In genomic region chr15:51403072-51403878, GRCh38 we compare ENCODE assay signal across 8 cellular contexts.
DNase-seq lines count a peak whose midpoint lies in the region; ATAC-seq, FAIRE-seq and TF ChIP-seq lines count a peak whose summit lies in the region.

No MANE protein-coding gene starts in this region.

- H3K9me3 ChIP-seq in A549 (no peaks in the 10 kb centered on the region), GM23248 (ENCODE audit: low read depth) (no peaks in the 10 kb centered on the region)

- H3F3A ChIP-seq in GM23248 (ENCODE audit: insufficient read depth) = no peaks in the 10 kb centered on the region

- H2AFZ ChIP-seq in GM23248 = no peak overlapping the region

- H3K4me1 ChIP-seq in A549 (no peaks in the 10 kb centered on the region), GM23248 (ENCODE audit: insufficient read depth) (no peaks in the 10 kb centered on the region)

- no peak overlapping the region for H3K4me3 Mint-ChIP-seq in stimulated activated effector memory CD8-positive, alpha-beta T cell treated with anti-CD3 and anti-CD28 coated beads, Interleukin-12 subunit alpha, Interleukin-12 subunit beta, amount 100 ng/mL, for 72 hours

- no peaks in the 10 kb centered on the region for H3K27me3 ChIP-seq in GM23248 (replicated peaks; ENCODE audit: insufficient read depth)

- H4K20me1 ChIP-seq in GM23248 (ENCODE audit: insufficient read depth) = no peaks in the 10 kb centered on the region

- POLR2A ChIA-PET in A549 (lab: Yijun Ruan, JAX) = no interaction called here

- TF ChIP-seq CTCF in A549 (IDR thresholded peaks at IDR 0.05) (peak; percentile 63), fibroblast of pulmonary artery (IDR thresholded peaks at IDR 0.05; ENCODE audit: low read length, missing control alignments) (peak; percentile 83)

- H3K9me3 Mint-ChIP-seq in stimulated activated effector memory CD8-positive, alpha-beta T cell treated with anti-CD3 and anti-CD28 coated beads, Interleukin-12 subunit alpha, Interleukin-12 subunit beta, amount 100 ng/mL, for 72 hours = no peaks in the 10 kb centered on the region

- no peaks in the 10 kb centered on the region for H3K36me3 Mint-ChIP-seq in stimulated activated effector memory CD8-positive, alpha-beta T cell treated with anti-CD3 and anti-CD28 coated beads, Interleukin-12 subunit alpha, Interleukin-12 subunit beta, amount 100 ng/mL, for 72 hours

- no peak for TF ChIP-seq POLR2A in A549 (IDR thresholded peaks at IDR 0.05; ENCODE audit: low read length)

- H3K36me3 ChIP-seq in GM23248 (ENCODE audit: low read depth) = no peaks in the 10 kb centered on the region

- no peaks in the 10 kb centered on the region for H3K9me2 ChIP-seq in GM23248 (ENCODE audit: insufficient read depth)

- H3K4me3 ChIP-seq in A549 (no peak overlapping the region), GM23248 (no peak overlapping the region), fibroblast of pulmonary artery (replicated peaks; ENCODE audit: low read depth, low read length) (no peak overlapping the region)

- TF ChIP-seq EP300 in A549 (IDR thresholded peaks at IDR 0.05) = no peak

- CTCF ChIA-PET in A549 (lab: Yijun Ruan, JAX) = interaction anchor here (0.8 to 11.3 kb wide), 42 partner anchors 8 to 271 kb away, joined by 3 to 131 read pairs (median 6); no protein-coding TSS in a partner anchor

- WGBS in A549 (ENCODE audit: missing lambda C conversion rate) = 26% methylated on average over 8 of the region's 8 CpGs
- WGBS in GM23248 (ENCODE audit: low coverage in 1 of 2, low lambda C conversion rate in 2 of 2, missing lambda C conversion rate in 2 of 2), 2 experiments = 40 to 47% methylated on average over 8 of the region's 8 CpGs

- no peak overlapping the region for H3K27ac Mint-ChIP-seq in stimulated activated effector memory CD8-positive, alpha-beta T cell treated with anti-CD3 and anti-CD28 coated beads, Interleukin-12 subunit alpha, Interleukin-12 subunit beta, amount 100 ng/mL, for 72 hours

- peak; percentile 52 to 59 for DNase-seq in A549 (ENCODE audit: low read depth in 1 of 2, low spot score in 1 of 2)
- DNase-seq in GM23248 = peak; percentile 70
- peak; percentile 15 for DNase-seq in RCC 7860 (ENCODE audit: low spot score)
- DNase-seq in fibroblast of pulmonary artery (ENCODE audit: low read depth) = peak; percentile 69
- peak in 1 of 2 donors; percentile 26 for DNase-seq in stimulated activated effector memory CD8-positive, alpha-beta T cell treated with anti-CD3 and anti-CD28 coated beads, Interleukin-12 subunit alpha, Interleukin-12 subunit beta, amount 100 ng/mL, for 72 hours (ENCODE audit: low spot score in 2 of 2)
- DNase-seq in activated T-cell treated with anti-CD3 and anti-CD28 coated beads, Interleukin-2, amount 50 U/mL, for 1 hour = no peak

- peak; percentile 57 to 80 for ATAC-seq in A549
- ATAC-seq in stimulated activated effector memory CD8-positive, alpha-beta T cell treated with anti-CD3 and anti-CD28 coated beads, Interleukin-12 subunit alpha, Interleukin-12 subunit beta, amount 100 ng/mL, for 72 hours = peak; percentile 29
- no peak for ATAC-seq in HG03521 (IDR thresholded peaks at IDR 0.05; ENCODE audit: unreplicated experiment)
- ATAC-seq in HG03139 (IDR thresholded peaks at IDR 0.05; ENCODE audit: unreplicated experiment) = no peak

- TF ChIP-seq RAD21 in A549 (conservative IDR thresholded peaks at IDR 0.05 in 1 of 2, IDR thresholded peaks at IDR 0.05 in 1 of 2) = peak; percentile 48 to 57; a peak in 4 of 5 replicates

- in situ Hi-C loops in GM23248 (cut with MboI) = no loop called here

- H3K4me1 Mint-ChIP-seq in stimulated activated effector memory CD8-positive, alpha-beta T cell treated with anti-CD3 and anti-CD28 coated beads, Interleukin-12 subunit alpha, Interleukin-12 subunit beta, amount 100 ng/mL, for 72 hours = peaks cover 11% of the 10 kb centered on the region

- FAIRE-seq in A549 (lab: Jason Lieb, UNC) (peak; percentile 88), RCC 7860 (lab: Jason Lieb, UNC) (no peak)

- no peaks in the 10 kb centered on the region for H3K79me2 ChIP-seq in GM23248 (ENCODE audit: insufficient read depth)

- H3K4me2 ChIP-seq in A549 = no peak overlapping the region
- no peak overlapping the region for H3K4me2 ChIP-seq in GM23248 (ENCODE audit: unreplicated experiment)

- H3K9ac ChIP-seq in GM23248 = no peak overlapping the region

- H3K27ac ChIP-seq in A549 (no peak overlapping the region), GM23248 (no peak overlapping the region)

TF ChIP-seq in A549, 52 proteins besides CTCF, POLR2A, EP300 and RAD21:
- TF ChIP-seq SMC3 (IDR thresholded peaks at IDR 0.05) = peak; percentile 62
- no peak for TF ChIP-seq FOXS1 (CRISPR knock-in tag; IDR thresholded peaks at IDR 0.05)
TF ChIP-seq in A549: peak in this region for 1.

Comparison
In these comparisons a context has a peak if more than half of its experiments do, and no peak if none do; other contexts are left out.
1. ATAC-seq: peak in A549 (2 of 2) and stimulated activated effector memory CD8-positive, alpha-beta T cell treated with anti-CD3 and anti-CD28 coated beads, Interleukin-12 subunit alpha, Interleukin-12 subunit beta, amount 100 ng/mL, for 72 hours (single experiment); none in HG03521 (single experiment) and HG03139 (single experiment).